Comparison of ENCODE assay signal across 12 cellular contexts in the genomic region with DNA sequence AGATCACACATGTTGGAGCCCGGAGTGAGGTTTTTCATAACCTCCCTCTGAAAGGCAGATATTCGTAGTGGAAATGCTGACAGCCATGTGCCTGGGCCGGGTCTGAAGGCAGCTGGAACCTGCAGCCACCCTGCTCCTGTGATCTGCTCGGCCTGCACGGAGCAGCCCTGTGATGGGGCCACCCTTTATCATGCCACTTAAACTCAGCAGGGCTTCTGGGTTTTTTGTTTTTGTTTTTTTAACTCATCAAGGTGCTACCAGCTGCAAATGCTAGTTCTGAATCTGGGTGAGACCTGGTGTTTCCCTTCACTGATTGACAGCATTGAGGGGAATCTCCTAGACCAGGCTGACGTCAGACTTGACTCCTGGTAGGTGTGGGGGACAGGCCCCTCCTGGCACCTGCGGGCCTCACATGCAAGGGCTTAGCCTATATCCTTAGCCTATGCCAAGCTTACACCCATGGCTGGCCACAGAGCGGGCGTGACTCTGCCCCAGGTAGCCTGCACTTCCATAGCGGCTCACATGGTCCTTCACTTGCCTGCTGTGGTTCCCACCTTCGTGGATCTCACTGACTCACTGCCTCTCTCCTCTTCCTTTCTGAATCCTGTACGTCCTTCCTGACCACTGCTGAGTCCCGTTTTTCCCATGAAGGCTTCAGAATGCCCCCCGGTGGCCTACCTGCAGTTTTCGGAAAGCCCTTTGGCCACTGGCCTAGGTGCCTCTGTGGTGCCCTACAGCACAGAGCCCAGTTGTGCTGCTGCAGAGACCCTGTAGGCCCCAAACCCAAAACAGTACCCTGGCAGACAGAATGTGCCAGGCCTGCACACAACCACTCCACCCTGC.
DNase-seq lines count a peak whose midpoint lies in the region; ATAC-seq, FAIRE-seq and TF ChIP-seq lines count a peak whose summit lies in the region.
"Had no signal": no experiment of that assay in that cellular context is flagged by ENCODE, and none has a peak within 500 bp of the region (broad histone marks: within the 10 kb centered on the region; RNA-seq: fewer than 3 reads in every experiment).

No MANE protein-coding gene starts in this region.

- H3K27ac ChIP-seq in AG04450 (ENCODE audit: low read depth, low read length), result no peak overlapping the region
- no peak overlapping the region for H3K27ac ChIP-seq in H1 (ENCODE audit: low read depth, low read length)
- no peak overlapping the region for H3K27ac ChIP-seq in uterus
- H3K27ac ChIP-seq: right atrium auricular region had no signal

- H3K9me3 ChIP-seq in AG04450 (ENCODE audit: control insufficient read depth, insufficient read depth, low read length), result no peaks in the 10 kb centered on the region; the same call in 1 of the 2 replicates
- H3K9me3 ChIP-seq in H1 (ENCODE audit: insufficient read depth in 2 of 2, low read depth in 1 of 2, low read length in 1 of 2), result no peaks in the 10 kb centered on the region
- H3K9me3 ChIP-seq in uterus, result no peaks in the 10 kb centered on the region
- H3K9me3 ChIP-seq: right atrium auricular region had no signal

- DNase-seq in AG04450 (ENCODE audit: low read depth, low spot score), result no peak
- peak; percentile 12 for DNase-seq in LHCN-M2 (ENCODE audit: low read depth)
- DNase-seq in H1 (ENCODE audit: low read depth in 1 of 2, low spot score in 2 of 2), result no peak
- DNase-seq in NCI-H2227 treated with DMSO at 0.1 percent for 48 hours (lab: John Stamatoyannopoulos, UW), result no peak
- no peak for DNase-seq in uterus
- DNase-seq in activated CD4-positive, alpha-beta T cell treated with anti-CD3 and anti-CD28 coated beads for 4 hours, result no peak
- DNase-seq: activated gamma-delta T cell; CD8-positive, alpha-beta memory T cell; effector CD4-positive, alpha-beta T cell had no signal

- no peaks in the 10 kb centered on the region for H3K79me2 ChIP-seq in H1 (ENCODE audit: control insufficient read depth in 1 of 2, insufficient read depth in 2 of 2, low read length in 2 of 2)

- TF ChIP-seq CTCF in AG04450 (IDR thresholded peaks at IDR 0.05; ENCODE audit: low read depth, low read length) (0 out of 2 replicates have a peak, but pooled peaks have one; percentile 1), H1 (IDR thresholded peaks at IDR 0.05; ENCODE audit: control extremely low read depth in 1 of 3, insufficient read depth in 1 of 3, low read depth in 1 of 3, low read length in 3 of 3) (peak; percentile 20 to 25 (median 21); a peak in 3 of 4 replicates), uterus (IDR thresholded peaks at IDR 0.05) (no peak)

- H3K56ac ChIP-seq in H1 (replicated peaks; ENCODE audit: insufficient read length, low read depth, low read length), result no peak overlapping the region

- CTCF ChIA-PET in AG04450 (lab: Charles Lee), result no interaction called here
- CTCF ChIA-PET in H1 (lab: Charles Lee; ENCODE audit: partially characterized antibody), result interaction anchor here (0.9 to 2.6 kb wide), 7 partner anchors 8 to 115 kb away, joined by 3 to 7 read pairs (median 5); no protein-coding TSS in a partner anchor

- intact Hi-C loops in uterus (cut with DNase I; ENCODE audit: low total_unique reads), result loop anchor here (10.0 kb wide), 1 partner anchor 272 kb away; a partner anchor contains a TSS

- no peak overlapping the region for H4K8ac ChIP-seq in H1 (ENCODE audit: extremely low read depth, insufficient read depth, low read length)

- H3K27me3 ChIP-seq in AG04450 (ENCODE audit: control insufficient read depth, insufficient read depth, low read length) (no peaks in the 10 kb centered on the region), H1 (replicated peaks in 1 of 4; ENCODE audit: control insufficient read depth in 3 of 4, extremely low read depth in 1 of 4, insufficient read depth in 3 of 4, low read length in 3 of 4) (no peaks in the 10 kb centered on the region), uterus (no peaks in the 10 kb centered on the region)
- H3K27me3 ChIP-seq: right atrium auricular region had no signal

- H3K23ac ChIP-seq in H1 (ENCODE audit: insufficient read length), result no peak overlapping the region

- H3K4me2 ChIP-seq in H1 (ENCODE audit: insufficient read depth in 1 of 2, low read depth in 2 of 2, low read length in 2 of 2), result no peak overlapping the region

- POLR2A ChIA-PET in AG04450 (lab: Yijun Ruan, JAX), result no interaction called here
- POLR2A ChIA-PET in H1 (lab: Charles Lee; ENCODE audit: partially characterized antibody), result no interaction called here

- no peak overlapping the region for H2BK5ac ChIP-seq in H1 (ENCODE audit: low read depth, low read length)

- TF ChIP-seq POLR2A in H1 (IDR thresholded peaks at IDR 0.05; ENCODE audit: control extremely low read depth in 1 of 2, low read depth in 2 of 2, low read length in 2 of 2) (no peak), uterus (IDR thresholded peaks at IDR 0.05) (no peak)

- H2AK5ac ChIP-seq in H1 (ENCODE audit: low read depth, low read length), result no peak overlapping the region

- no peak overlapping the region for H2BK120ac ChIP-seq in H1 (replicated peaks; ENCODE audit: low read depth, low read length)

- no peak overlapping the region for H2AFZ ChIP-seq in H1 (ENCODE audit: low read length)

- H3K36me3 ChIP-seq in H1 (ENCODE audit: control insufficient read depth in 2 of 4, insufficient read depth in 4 of 4, low read length in 3 of 4) (no peaks in the 10 kb centered on the region), uterus (no peaks in the 10 kb centered on the region)
- H3K36me3 ChIP-seq: right atrium auricular region had no signal

- no peak overlapping the region for H2BK20ac ChIP-seq in H1 (ENCODE audit: low read length)

- no peak overlapping the region for H3K18ac ChIP-seq in H1 (ENCODE audit: extremely low read depth, low read length)

- FAIRE-seq in H1 (lab: Jason Lieb, UNC), result no peak

- H3K79me1 ChIP-seq in H1 (ENCODE audit: low read depth, low read length), result no peaks in the 10 kb centered on the region

- H3K4me1 ChIP-seq in H1 (replicated peaks in 1 of 4; ENCODE audit: control insufficient read depth in 3 of 4, insufficient read depth in 4 of 4, low read length in 3 of 4), result peaks cover 0 to 4% (median 0%) of the 10 kb centered on the region in 4 experiments; a peak in 3 of 7 replicates
- no peaks in the 10 kb centered on the region for H3K4me1 ChIP-seq in uterus

- H2BK15ac ChIP-seq in H1 (ENCODE audit: low read length), result no peak overlapping the region

- TF ChIP-seq RAD21 in H1 (IDR thresholded peaks at IDR 0.05 in 1 of 2, conservative IDR thresholded peaks at IDR 0.05 in 1 of 2; ENCODE audit: low read depth in 2 of 2, low read length in 2 of 2), result peak; percentile 41 to 54

- H4K20me1 ChIP-seq in H1 (replicated peaks in 1 of 2; ENCODE audit: control insufficient read depth in 1 of 2, insufficient read depth in 2 of 2, low read length in 2 of 2), result no peaks in the 10 kb centered on the region

- H4K91ac ChIP-seq in H1 (replicated peaks; ENCODE audit: insufficient read length, low read length), result no peak overlapping the region

- no peak overlapping the region for H3K4me3 ChIP-seq in AG04450 (ENCODE audit: low read depth, low read length)
- H3K4me3 ChIP-seq in H1 (ENCODE audit: extremely low read depth in 1 of 4, insufficient read depth in 2 of 4, low read depth in 3 of 4, low read length in 4 of 4), result no peak overlapping the region
- no peak overlapping the region for H3K4me3 ChIP-seq in uterus
- H3K4me3 ChIP-seq: right atrium auricular region had no signal

- TF ChIP-seq EP300 in H1 (IDR thresholded peaks at IDR 0.05; ENCODE audit: borderline replicate concordance in 1 of 2, low read depth in 2 of 2, low read length in 2 of 2), result no peak

- H3K14ac ChIP-seq in H1 (ENCODE audit: insufficient read length), result no peak overlapping the region

- 72% methylated on average over 14 of the region's 15 CpGs; no CpG with 5 or more reads in 1 of the 2 experiments for WGBS in H1 (ENCODE audit: extremely low coverage in 1 of 2, insufficient coverage in 1 of 2, insufficient read length in 1 of 2, insufficient replicate concordance in 2 of 2, low coverage in 1 of 2, low lambda C conversion rate in 2 of 2, missing lambda C conversion rate in 1 of 2), 2 experiments

- H4K5ac ChIP-seq in H1 (ENCODE audit: insufficient read length, low read depth, low read length), result no peak overlapping the region

- H3K23me2 ChIP-seq in H1 (ENCODE audit: low read depth, low read length), result no peaks in the 10 kb centered on the region

- no peak overlapping the region for H3K4ac ChIP-seq in H1 (replicated peaks; ENCODE audit: insufficient read length, low read depth, low read length)

- ATAC-seq in GM18868 (IDR thresholded peaks at IDR 0.05; ENCODE audit: unreplicated experiment), result peak; percentile 83
- ATAC-seq in GM18870 (IDR thresholded peaks at IDR 0.05; ENCODE audit: unreplicated experiment), result no peak

- H2BK12ac ChIP-seq in H1 (ENCODE audit: low read depth, low read length), result no peak overlapping the region

- H3K9ac ChIP-seq in H1 (replicated peaks in 1 of 4; ENCODE audit: extremely low read depth in 1 of 4, low read depth in 3 of 4, low read length in 3 of 4), result no peak overlapping the region

TF ChIP-seq in H1, 55 proteins besides CTCF, POLR2A, EP300 and RAD21:
- TF ChIP-seq NANOG (IDR thresholded peaks at IDR 0.05; ENCODE audit: insufficient read depth, low read depth, low read length, poor library complexity, severe bottlenecking) (no peak), POLR2AphosphoS5 (IDR thresholded peaks at IDR 0.05; ENCODE audit: low read depth, low read length) (no peak), GABPA (IDR thresholded peaks at IDR 0.05; ENCODE audit: borderline replicate concordance, insufficient read depth, low read length) (no peak), TBP (IDR thresholded peaks at IDR 0.05; ENCODE audit: low read depth, low read length) (no peak), SAP30 (IDR thresholded peaks at IDR 0.05; ENCODE audit: insufficient read depth, insufficient replicate concordance, low read length) (no peak), FOSL1 (IDR thresholded peaks at IDR 0.05; ENCODE audit: insufficient read depth, low read depth, low read length) (no peak), RNF2 (IDR thresholded peaks at IDR 0.05; ENCODE audit: borderline replicate concordance, low read depth, low read length, missing control alignments, poor library complexity, severe bottlenecking) (no peak)

Comparison
In these comparisons a context has a peak if more than half of its experiments do, and no peak if none do; other contexts are left out.
1. CTCF ChIP-seq: peak in AG04450 (single experiment) and H1 (3 of 3); none in uterus (0 of 4).